ENCODE assay signal across 20 cellular contexts in the genomic region with DNA sequence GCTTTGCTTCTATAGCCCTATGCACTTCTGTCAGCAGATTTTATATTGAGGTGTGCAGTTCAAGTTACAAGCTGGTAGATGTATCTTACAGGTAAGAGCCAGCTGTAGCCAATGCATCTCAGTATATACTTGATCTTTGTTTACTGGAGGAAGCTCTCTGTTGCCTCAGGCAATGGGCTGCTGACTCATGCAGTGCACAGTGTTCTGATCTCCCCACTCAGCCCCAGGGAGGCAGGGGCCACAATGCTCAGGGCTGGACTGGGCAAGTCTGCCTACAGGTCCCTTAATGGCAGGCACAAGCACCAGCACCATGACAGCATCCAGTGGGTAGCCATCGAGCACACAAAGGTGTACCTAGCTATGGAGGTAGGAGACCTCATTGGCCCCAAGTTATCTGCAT.
DNase-seq lines count a peak whose midpoint lies in the region; TF ChIP-seq lines count a peak whose summit lies in the region.
"Had no signal": no experiment of that assay in that cellular context is flagged by ENCODE, and none has a peak within 500 bp of the region (broad histone marks: within the 10 kb centered on the region; RNA-seq: fewer than 3 reads in every experiment).

No MANE protein-coding gene starts in this region.

- H3K27me3 ChIP-seq in MG63 (no peaks in the 10 kb centered on the region), adipocyte (replicated peaks; ENCODE audit: control insufficient read depth, insufficient read depth, low read length) (no peaks in the 10 kb centered on the region), trophoblast cell (ENCODE audit: insufficient read depth, low read length) (no peaks in the 10 kb centered on the region)
- H3K27me3 ChIP-seq: esophagus muscularis mucosa, vagina had no signal

- no peak overlapping the region for H2BK120ac ChIP-seq in trophoblast cell (ENCODE audit: insufficient read depth, low read length, poor library complexity)

- H3K9me3 Mint-ChIP-seq in activated naive CD8-positive, alpha-beta T cell treated with anti-CD3 and anti-CD28 coated beads for 36 hours = peaks cover 13% of the 10 kb centered on the region

- no peak for TF ChIP-seq CTCF in GM13977 (IDR thresholded peaks at IDR 0.05; ENCODE audit: extremely low read depth, insufficient read depth, missing control alignments)

- H3K36me3 Mint-ChIP-seq in activated naive CD8-positive, alpha-beta T cell treated with anti-CD3 and anti-CD28 coated beads for 36 hours = no peaks in the 10 kb centered on the region

- no peak overlapping the region for H4K8ac ChIP-seq in trophoblast cell (ENCODE audit: low read depth, low read length)

- H3K27ac ChIP-seq in trophoblast cell (ENCODE audit: low read depth, low read length) = no peak overlapping the region
- H3K27ac ChIP-seq: esophagus muscularis mucosa, left ventricle myocardium inferior, vagina had no signal

- H2BK5ac ChIP-seq in trophoblast cell (ENCODE audit: low read depth, low read length, poor library complexity) = no peak overlapping the region

- no peak overlapping the region for H3K23ac ChIP-seq in trophoblast cell (ENCODE audit: low read length)

- H3K4me3 Mint-ChIP-seq in activated naive CD8-positive, alpha-beta T cell treated with anti-CD3 and anti-CD28 coated beads for 36 hours = no peak overlapping the region
- H3K4me3 Mint-ChIP-seq: T-helper 17 cell had no signal

- H3K79me2 ChIP-seq in trophoblast cell (ENCODE audit: control insufficient read depth, insufficient read depth, low read length, poor library complexity) = no peaks in the 10 kb centered on the region

- H3K4ac ChIP-seq in trophoblast cell (ENCODE audit: low read depth, low read length) = no peak overlapping the region

- no peak overlapping the region for H3K9ac ChIP-seq in adipocyte (ENCODE audit: low read length)
- no peak overlapping the region for H3K9ac ChIP-seq in trophoblast cell (ENCODE audit: low read length)

- no peak overlapping the region for H2AFZ ChIP-seq in trophoblast cell (ENCODE audit: insufficient read depth, low read length, poor library complexity)

- no peaks in the 10 kb centered on the region; the same call in 1 of the 2 replicates for H3K9me3 ChIP-seq in MG63
- peaks cover 4% of the 10 kb centered on the region for H3K9me3 ChIP-seq in adipocyte (ENCODE audit: control insufficient read depth, low read length)
- no peaks in the 10 kb centered on the region for H3K9me3 ChIP-seq in trophoblast cell (ENCODE audit: insufficient read depth, low read depth, low read length)
- H3K9me3 ChIP-seq: esophagus muscularis mucosa, vagina had no signal

- H2AK5ac ChIP-seq in trophoblast cell (ENCODE audit: low read length) = no peak overlapping the region

- no peak overlapping the region for H4K12ac ChIP-seq in trophoblast cell (ENCODE audit: low read depth, low read length)

- H3K18ac ChIP-seq in trophoblast cell (ENCODE audit: low read length) = no peak overlapping the region

- H3K79me1 ChIP-seq in trophoblast cell (ENCODE audit: low read length) = no peaks in the 10 kb centered on the region

- H3K14ac ChIP-seq in trophoblast cell (ENCODE audit: low read length) = no peak overlapping the region

- WGBS in trophoblast cell (ENCODE audit: extremely low coverage, insufficient coverage, insufficient read length) = no CpG with 5 or more reads among the region's 1 CpG

- H3K4me3 ChIP-seq in MG63 (no peak overlapping the region), adipocyte (ENCODE audit: low read length) (no peak overlapping the region), trophoblast cell (ENCODE audit: low read depth, low read length) (no peak overlapping the region)
- H3K4me3 ChIP-seq: esophagus muscularis mucosa, left ventricle myocardium inferior, vagina had no signal

- no peaks in the 10 kb centered on the region for H3K4me1 ChIP-seq in adipocyte (ENCODE audit: control insufficient read depth, insufficient read depth, low read length)
- H3K4me1 ChIP-seq in trophoblast cell (ENCODE audit: control insufficient read depth in 1 of 2, insufficient read depth in 2 of 2, low read length in 2 of 2) = peaks cover 0 to 5% of the 10 kb centered on the region in 2 experiments
- H3K4me1 ChIP-seq: esophagus muscularis mucosa, left ventricle myocardium inferior, vagina had no signal

- H3K27ac Mint-ChIP-seq in activated naive CD8-positive, alpha-beta T cell treated with anti-CD3 and anti-CD28 coated beads for 36 hours = no peak overlapping the region
- H3K27ac Mint-ChIP-seq: T-helper 17 cell had no signal

- no peak overlapping the region for H2BK12ac ChIP-seq in trophoblast cell (ENCODE audit: low read length)

- in situ Hi-C loops in GM13977 (cut with MboI; ENCODE audit: low pct_unique_long_range_greater_than_20kb, low sequenced_read_pairs, unreplicated experiment) = no loop called here

- H3K36me3 ChIP-seq in MG63 (no peaks in the 10 kb centered on the region), adipocyte (ENCODE audit: control insufficient read depth, insufficient read depth, low read length, severe bottlenecking) (no peaks in the 10 kb centered on the region), trophoblast cell (ENCODE audit: control insufficient read depth in 1 of 2, insufficient read depth in 2 of 2, low read length in 2 of 2) (no peaks in the 10 kb centered on the region)
- H3K36me3 ChIP-seq: esophagus muscularis mucosa, left ventricle myocardium inferior, vagina had no signal

- no peak overlapping the region for H4K91ac ChIP-seq in trophoblast cell (ENCODE audit: low read depth, low read length)

- no peaks in the 10 kb centered on the region for H3K27me3 Mint-ChIP-seq in activated naive CD8-positive, alpha-beta T cell treated with anti-CD3 and anti-CD28 coated beads for 36 hours
- H3K27me3 Mint-ChIP-seq: T-helper 17 cell had no signal

- peak; percentile 42 for DNase-seq in NCI-H748 (lab: John Stamatoyannopoulos, UW; ENCODE audit: unreplicated experiment)
- DNase-seq in NCI-H748 treated with DMSO at 0.1 percent for 48 hours (lab: John Stamatoyannopoulos, UW) = no peak
- peak; percentile 19 for DNase-seq in MG63
- peak; percentile 5 for DNase-seq in adipocyte (ENCODE audit: low read depth)
- DNase-seq in trophoblast cell = peak; percentile 22 to 65
- no peak for DNase-seq in activated naive CD8-positive, alpha-beta T cell treated with anti-CD3 and anti-CD28 coated beads for 36 hours
- no peak for DNase-seq in iPS-NIHi11 (ENCODE audit: low spot score)
- no peak for DNase-seq in GM13977 (ENCODE audit: low spot score)
- DNase-seq: activated CD4-positive, alpha-beta T cell treated with anti-CD3 and anti-CD28 coated beads, Interleukin-2, amount 50 U/mL, for 48 hours; central memory CD4-positive, alpha-beta T cell; DMS153; Kasumi-1; left ventricle myocardium inferior; NCI-H1436; NCI-H446 treated with DMSO at 0.1 percent for 48 hours; nucleus accumbens; Right ventricle myocardium superior; T-helper 17 cell had no signal

- H3K4me1 Mint-ChIP-seq in activated naive CD8-positive, alpha-beta T cell treated with anti-CD3 and anti-CD28 coated beads for 36 hours = no peaks in the 10 kb centered on the region
- H3K4me1 Mint-ChIP-seq: T-helper 17 cell had no signal

- no peak overlapping the region for H3K4me2 ChIP-seq in trophoblast cell (ENCODE audit: low read length)

Comparison
In these comparisons a context has a peak if more than half of its experiments do, and no peak if none do; other contexts are left out.
1. DNase-seq: peak in NCI-H748 (single experiment), MG63 (single experiment), adipocyte (single experiment) and trophoblast cell (2 of 2); none in NCI-H748 treated with DMSO at 0.1 percent for 48 hours (single experiment), activated naive CD8-positive, alpha-beta T cell treated with anti-CD3 and anti-CD28 coated beads for 36 hours (single experiment), iPS-NIHi11 (single experiment) and GM13977 (single experiment).